ENCODE assay signal across 8 cellular contexts in the genomic region with DNA sequence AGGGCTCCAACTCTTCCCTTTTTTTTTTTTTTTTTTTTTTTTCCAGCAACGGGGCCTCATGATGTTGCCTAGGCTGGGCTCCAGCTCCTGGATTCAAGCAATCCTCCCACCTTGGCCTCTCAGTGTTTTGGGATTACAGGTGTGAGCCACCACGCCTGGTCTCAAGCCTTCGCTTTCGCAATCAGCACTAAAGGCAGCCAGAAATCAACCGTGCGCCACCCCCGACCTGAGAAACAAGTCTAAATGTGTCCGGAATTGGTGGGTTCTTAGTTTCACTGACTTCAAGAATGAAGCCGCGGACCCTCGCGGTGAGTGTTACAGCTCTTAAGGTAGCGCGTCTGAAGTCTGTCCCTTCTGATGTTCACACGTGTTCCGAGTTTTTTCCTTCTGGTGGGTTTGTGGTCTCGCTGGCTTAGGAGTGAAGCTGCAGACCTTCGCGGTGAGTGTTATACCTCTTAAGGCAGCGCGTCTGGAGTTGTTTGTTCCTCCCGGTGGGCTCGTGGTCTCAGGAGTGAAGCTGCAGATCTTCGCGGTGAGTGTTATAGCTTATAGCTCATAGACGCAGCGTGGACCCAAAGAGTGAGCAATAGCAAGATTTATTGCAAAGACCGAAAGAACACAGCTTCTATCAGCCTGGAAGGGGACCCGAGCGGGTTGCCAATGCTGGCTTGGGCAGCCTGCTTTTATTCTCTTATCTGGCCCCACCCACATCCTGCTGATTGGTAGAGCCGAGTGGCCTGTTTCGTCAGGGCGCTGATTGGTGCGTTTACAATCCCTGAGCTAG. TPM values are rescaled to one million over a fixed set of nuclear protein-coding genes. Genes with fewer than 3 reads are reported as not detected.
A peak's percentile ranks its signal among the peaks of the same experiment; 100 is the strongest.
DNase-seq lines count a peak whose midpoint lies in the region; ATAC-seq, FAIRE-seq and TF ChIP-seq lines count a peak whose summit lies in the region.
"Not testable (repeated sequence)": the region's sequence is repeated elsewhere in the genome, so short reads cannot be mapped to it uniquely, and the experiment has no call there.

No MANE protein-coding gene starts in this region.

- not testable (repeated sequence) for H3K36me3 ChIP-seq in HepG2 (replicated peaks in 1 of 2; ENCODE audit: control insufficient read depth in 1 of 2, insufficient read depth in 2 of 2, low read length in 2 of 2); spleen; thymus (ENCODE audit: control insufficient read depth, insufficient read depth)

- H4K20me1 ChIP-seq in HepG2 (ENCODE audit: insufficient read depth, low read length): not testable (repeated sequence)

- not testable (repeated sequence) for FAIRE-seq in HepG2 (lab: Jason Lieb, UNC)

- H3K9ac ChIP-seq in HepG2 (ENCODE audit: insufficient read depth, low read depth, low read length): not testable (repeated sequence)

- H3K4me1 ChIP-seq in HepG2 (ENCODE audit: insufficient read depth, low read length): peaks cover 52% of the 10 kb centered on the region
- peaks cover 0 to 35% (median 11%) of the 10 kb centered on the region in 6 donors for H3K4me1 ChIP-seq in spleen
- H3K4me1 ChIP-seq in thymus (ENCODE audit: control insufficient read depth, insufficient read depth, low read length): peaks cover 33% of the 10 kb centered on the region

- TF ChIP-seq EP300 in Ishikawa (IDR thresholded peaks at IDR 0.05; ENCODE audit: borderline replicate concordance); HepG2 (IDR thresholded peaks at IDR 0.05; ENCODE audit: low read depth in 2 of 2, low read length in 2 of 2); HepG2 (CRISPR knock-in tag; IDR thresholded peaks at IDR 0.05; ENCODE audit: borderline replicate concordance): not testable (repeated sequence)

- peak in 1 of 2 experiments; percentile 45; a peak in 1 of 4 replicates for TF ChIP-seq POLR2A in HepG2 (IDR thresholded peaks at IDR 0.05; ENCODE audit: insufficient read depth in 1 of 2, low read depth in 2 of 2, low read length in 2 of 2)
- not testable (repeated sequence) for TF ChIP-seq POLR2A in spleen (IDR thresholded peaks at IDR 0.05)

- in situ Hi-C loops in HepG2 (cut with HindIII; ENCODE audit: extremely low pct_ligation_motif_present, low pct_unique_long_range_greater_than_20kb): not testable (repeated sequence)

- not testable (repeated sequence) for H3K9me3 ChIP-seq in CD4-positive, alpha-beta T cell (ENCODE audit: control insufficient read depth, low read length); HepG2 (ENCODE audit: low read length); spleen; thymus (ENCODE audit: control insufficient read depth)

- H3K4me1 Mint-ChIP-seq in CD4-positive, alpha-beta T cell (ENCODE audit: low read depth): not testable (repeated sequence)
- H3K4me1 Mint-ChIP-seq in activated T-cell treated with anti-CD3 and anti-CD28 coated beads, Interleukin-2, amount 50 U/mL, for 72 hours (ENCODE audit: low read depth): peaks cover 18% of the 10 kb centered on the region

- not testable (repeated sequence) for TF ChIP-seq RAD21 in Ishikawa (IDR thresholded peaks at IDR 0.05; ENCODE audit: low read depth); HepG2 (CRISPR knock-in tag; IDR thresholded peaks at IDR 0.05)

- H3K27me3 Mint-ChIP-seq in CD4-positive, alpha-beta T cell; activated T-cell treated with anti-CD3 and anti-CD28 coated beads, Interleukin-2, amount 50 U/mL, for 72 hours (ENCODE audit: low read depth): not testable (repeated sequence)

- POLR2A ChIA-PET in CD4-positive, alpha-beta T cell (lab: Charles Lee): interaction anchor here (0.7 to 1.1 kb wide), 2 partner anchors 14 to 28 kb away, joined by 3 read pairs; no protein-coding TSS in a partner anchor
- POLR2A ChIA-PET in HepG2 (lab: Yijun Ruan, JAX): interaction anchor here (1.1 to 1.9 kb wide), 4 partner anchors 8 to 35 kb away, joined by 3 to 6 read pairs (median 3); partner anchors contain the start of gene BMF

- intact Hi-C loops in CD4-positive, alpha-beta T cell (cut with DNase I, micrococcal nuclease); HepG2 (cut with micrococcal nuclease; ENCODE audit: unreplicated experiment); spleen (cut with DNase I; ENCODE audit: low total_unique reads): not testable (repeated sequence)

- TF ChIP-seq CTCF in CD4-positive, alpha-beta T cell (IDR thresholded peaks at IDR 0.05); HepG2 (CRISPR knock-in tag; IDR thresholded peaks at IDR 0.05); spleen (IDR thresholded peaks at IDR 0.05 in 8 of 11, conservative IDR thresholded peaks at IDR 0.05 in 3 of 11): not testable (repeated sequence)

- not testable (repeated sequence) for H3K9me3 Mint-ChIP-seq in CD4-positive, alpha-beta T cell; activated T-cell treated with anti-CD3 and anti-CD28 coated beads, Interleukin-2, amount 50 U/mL, for 72 hours

- H3K27ac Mint-ChIP-seq in CD4-positive, alpha-beta T cell: not testable (repeated sequence)
- peak overlapping the region; percentile 70 for H3K27ac Mint-ChIP-seq in activated T-cell treated with anti-CD3 and anti-CD28 coated beads, Interleukin-2, amount 50 U/mL, for 72 hours

- not testable (repeated sequence) for H3K79me2 ChIP-seq in HepG2 (ENCODE audit: insufficient read depth, low read length)

- not testable (repeated sequence) for DNase-seq in CD4-positive, alpha-beta T cell; HepG2 (ENCODE audit: low spot score)
- peak; percentile 56 for DNase-seq in activated CD4-positive, alpha-beta T cell treated with anti-CD3 and anti-CD28 coated beads for 48 hours
- peak; percentile 26 to 39 for DNase-seq in activated T-cell treated with anti-CD3 and anti-CD28 coated beads, Interleukin-2, amount 50 U/mL, for 72 hours
- DNase-seq in amniotic epithelial cell (ENCODE audit: low read depth): peak; percentile 62
- peak; percentile 56 for DNase-seq in spleen

- WGBS in HepG2 (ENCODE audit: low lambda C conversion rate): 95% methylated on average over 32 of the region's 34 CpGs
- WGBS in spleen, 5 donors: 47 to 67% (median 60%) methylated on average over 26 to 34 of the region's 34 CpGs
- WGBS in thymus: 20% methylated on average over 34 of the region's 34 CpGs

- not testable (repeated sequence) for H3K36me3 Mint-ChIP-seq in CD4-positive, alpha-beta T cell (ENCODE audit: low read depth); activated T-cell treated with anti-CD3 and anti-CD28 coated beads, Interleukin-2, amount 50 U/mL, for 72 hours (ENCODE audit: insufficient read depth in 2 of 2)

- not testable (repeated sequence) for H2AFZ ChIP-seq in HepG2 (ENCODE audit: low read length)

- H3K4me2 ChIP-seq in HepG2 (ENCODE audit: low read depth, low read length): not testable (repeated sequence)

- not testable (repeated sequence) for H3K27ac ChIP-seq in CD4-positive, alpha-beta T cell (ENCODE audit: low read depth, low read length); HepG2 (ENCODE audit: extremely low read length, insufficient read depth, low read length); spleen
- peak overlapping the region; percentile 88 for H3K27ac ChIP-seq in thymus (ENCODE audit: low read depth)

- not testable (repeated sequence) for H3K27me3 ChIP-seq in CD4-positive, alpha-beta T cell (ENCODE audit: control insufficient read depth, insufficient read depth, low read length); HepG2 (ENCODE audit: control insufficient read depth in 1 of 2, insufficient read depth in 2 of 2, low read length in 2 of 2); spleen (replicated peaks in 1 of 7); thymus (ENCODE audit: control insufficient read depth, insufficient read depth)

- CTCF ChIA-PET in CD4-positive, alpha-beta T cell (lab: Charles Lee); HepG2 (lab: Yijun Ruan, JAX; ENCODE audit: low intra/inter-chr PET ratio, low total read pairs): not testable (repeated sequence)

- TSS peak; percentile 88 for BruUV-seq in HepG2 (replicated peaks; lab: Mats Ljungman, UMichigan)

- ATAC-seq in CD4-positive, alpha-beta T cell (ENCODE audit: poor library complexity); HepG2: not testable (repeated sequence)
- ATAC-seq in activated T-cell treated with anti-CD3 and anti-CD28 coated beads, Interleukin-2, amount 50 U/mL, for 72 hours (replicated peaks in 1 of 2): peak; percentile 50 to 72

- not testable (repeated sequence) for H3K4me3 ChIP-seq in HepG2 (replicated peaks in 1 of 3; ENCODE audit: insufficient read depth in 1 of 3, low read depth in 2 of 3, low read length in 3 of 3); spleen
- H3K4me3 ChIP-seq in thymus (ENCODE audit: low read length): peak overlapping the region; percentile 51

- H3K4me3 Mint-ChIP-seq in CD4-positive, alpha-beta T cell: peak overlapping the region; percentile 88
- peak overlapping the region; percentile 72 to 74 for H3K4me3 Mint-ChIP-seq in activated T-cell treated with anti-CD3 and anti-CD28 coated beads, Interleukin-2, amount 50 U/mL, for 72 hours

RNA-seq across cellular contexts. Expression of gene BMF, which starts 34.8 kb away (rescaled TPM):
- 10 to 100 TPM; 13.5 to 13.9 TPM for total RNA-seq in CD4-positive, alpha-beta T cell
- 10 to 100 TPM; 23.7 to 25.9 TPM for total RNA-seq in activated T-cell treated with anti-CD3 and anti-CD28 coated beads, Interleukin-2, amount 50 U/mL, for 72 hours
- total RNA-seq in HepG2 (2016; rRNA removed; fragmentation: Illumina TruSeq; extraction: Trizol): 5.4 and 8.7 TPM in 2 replicates
- 0.88 and 1.0 TPM in 2 replicates for total RNA-seq in HepG2 (2016; cell fraction: cytosol; rRNA removed; fragmentation: Illumina TruSeq; extraction: Trizol; ENCODE audit: low read depth)
- 5.1 and 9.6 TPM in 2 replicates for total RNA-seq in HepG2 (2016; cell fraction: insoluble cytoplasmic fraction; rRNA removed; fragmentation: Illumina TruSeq; extraction: Trizol)
- total RNA-seq in HepG2 (2016; cell fraction: membrane; rRNA removed; fragmentation: Illumina TruSeq; extraction: Trizol): 2.8 and 3.2 TPM in 2 replicates
- 11.8 and 14.8 TPM in 2 replicates for total RNA-seq in HepG2 (2016; cell fraction: nucleus; rRNA removed; fragmentation: Illumina TruSeq; extraction: Trizol)
- 15.9 and 32.7 TPM in 2 replicates for polyA plus RNA-seq in HepG2 (2011; rRNA removed)
- polyA plus RNA-seq in HepG2 (2011; cell fraction: cytosol; rRNA removed): 12.2 and 20.6 TPM in 2 replicates
- polyA plus RNA-seq in HepG2 (2011; cell fraction: nucleus; rRNA removed): 28.3 and 48.7 TPM in 2 replicates
- polyA plus RNA-seq in HepG2 (2012): 14.9 and 27.8 TPM in 2 replicates
- 0.38 and 0.44 TPM in 2 replicates for polyA plus RNA-seq in HepG2 (2016; cell fraction: cytosol; fragmentation: Illumina TruSeq; extraction: Trizol; ENCODE audit: low read depth)
- polyA plus RNA-seq in HepG2 (2016; cell fraction: insoluble cytoplasmic fraction; fragmentation: Illumina TruSeq; extraction: Trizol; ENCODE audit: low read depth): 4.3 and 4.9 TPM in 2 replicates
- polyA plus RNA-seq in HepG2 (2016; cell fraction: membrane; fragmentation: Illumina TruSeq; extraction: Trizol; ENCODE audit: low read depth): 0.95 and 1.0 TPM in 2 replicates
- 13.0 and 15.3 TPM in 2 replicates for polyA plus RNA-seq in HepG2 (2016; cell fraction: nucleus; fragmentation: Illumina TruSeq; extraction: Trizol; ENCODE audit: insufficient read depth, low read depth)
- 3.0 and 44.4 TPM in 2 replicates for polyA minus RNA-seq in HepG2 (2011; rRNA and poly(A)+ RNA removed; ENCODE audit: low replicate concordance)
- polyA minus RNA-seq in HepG2 (2011; cell fraction: cytosol; rRNA and poly(A)+ RNA removed): 11.2 and 23.6 TPM in 2 replicates
- 23.4 and 35.4 TPM in 2 replicates for polyA minus RNA-seq in HepG2 (2011; cell fraction: nucleus; rRNA and poly(A)+ RNA removed)
- 10 to 100 TPM; 16.9 to 77.9 (median 36.1) TPM for total RNA-seq in spleen
- 10 to 100 TPM; 25.5 to 33.1 (median 27.7) TPM for polyA plus RNA-seq in spleen
- 70.4 TPM for polyA plus RNA-seq in thymus

RNA-seq across cellular contexts. Expression of gene SRP14, which starts 34.9 kb away (rescaled TPM):
- total RNA-seq in CD4-positive, alpha-beta T cell: 100 to 1,000 TPM; 120 to 126 TPM
- 100 to 1,000 TPM; 102 to 117 TPM for total RNA-seq in activated T-cell treated with anti-CD3 and anti-CD28 coated beads, Interleukin-2, amount 50 U/mL, for 72 hours
- total RNA-seq in HepG2 (2016; rRNA removed; fragmentation: Illumina TruSeq; extraction: Trizol): 208 and 346 TPM in 2 replicates
- 41.2 and 44.6 TPM in 2 replicates for total RNA-seq in HepG2 (2016; cell fraction: cytosol; rRNA removed; fragmentation: Illumina TruSeq; extraction: Trizol; ENCODE audit: low read depth)
- total RNA-seq in HepG2 (2016; cell fraction: insoluble cytoplasmic fraction; rRNA removed; fragmentation: Illumina TruSeq; extraction: Trizol): 215 and 364 TPM in 2 replicates
- 66.6 and 67.3 TPM in 2 replicates for total RNA-seq in HepG2 (2016; cell fraction: membrane; rRNA removed; fragmentation: Illumina TruSeq; extraction: Trizol)
- total RNA-seq in HepG2 (2016; cell fraction: nucleus; rRNA removed; fragmentation: Illumina TruSeq; extraction: Trizol): 83.4 and 83.7 TPM in 2 replicates
- polyA plus RNA-seq in HepG2 (2011; rRNA removed): 257 and 356 TPM in 2 replicates
- 182 and 220 TPM in 2 replicates for polyA plus RNA-seq in HepG2 (2011; cell fraction: cytosol; rRNA removed)
- polyA plus RNA-seq in HepG2 (2011; cell fraction: nucleus; rRNA removed): 51.4 and 52.1 TPM in 2 replicates
- 184 and 206 TPM in 2 replicates for polyA plus RNA-seq in HepG2 (2012)
- 72.3 and 76.1 TPM in 2 replicates for polyA plus RNA-seq in HepG2 (2016; cell fraction: cytosol; fragmentation: Illumina TruSeq; extraction: Trizol; ENCODE audit: low read depth)
- 607 and 646 TPM in 2 replicates for polyA plus RNA-seq in HepG2 (2016; cell fraction: insoluble cytoplasmic fraction; fragmentation: Illumina TruSeq; extraction: Trizol; ENCODE audit: low read depth)
- 102 TPM in 2 replicates for polyA plus RNA-seq in HepG2 (2016; cell fraction: membrane; fragmentation: Illumina TruSeq; extraction: Trizol; ENCODE audit: low read depth)
- polyA plus RNA-seq in HepG2 (2016; cell fraction: nucleus; fragmentation: Illumina TruSeq; extraction: Trizol; ENCODE audit: insufficient read depth, low read depth): 218 and 240 TPM in 2 replicates
- polyA minus RNA-seq in HepG2 (2011; rRNA and poly(A)+ RNA removed; ENCODE audit: low replicate concordance): 39.8 and 85.1 TPM in 2 replicates
- 43.2 and 55.2 TPM in 2 replicates for polyA minus RNA-seq in HepG2 (2011; cell fraction: cytosol; rRNA and poly(A)+ RNA removed)
- 31.1 and 41.5 TPM in 2 replicates for polyA minus RNA-seq in HepG2 (2011; cell fraction: nucleus; rRNA and poly(A)+ RNA removed)
- 100 to 1,000 TPM; 109 to 256 (median 145) TPM for total RNA-seq in spleen
- 100 to 1,000 TPM; 295 to 356 (median 353) TPM for polyA plus RNA-seq in spleen
- 522 TPM for polyA plus RNA-seq in thymus
